In the genomic region with DNA sequence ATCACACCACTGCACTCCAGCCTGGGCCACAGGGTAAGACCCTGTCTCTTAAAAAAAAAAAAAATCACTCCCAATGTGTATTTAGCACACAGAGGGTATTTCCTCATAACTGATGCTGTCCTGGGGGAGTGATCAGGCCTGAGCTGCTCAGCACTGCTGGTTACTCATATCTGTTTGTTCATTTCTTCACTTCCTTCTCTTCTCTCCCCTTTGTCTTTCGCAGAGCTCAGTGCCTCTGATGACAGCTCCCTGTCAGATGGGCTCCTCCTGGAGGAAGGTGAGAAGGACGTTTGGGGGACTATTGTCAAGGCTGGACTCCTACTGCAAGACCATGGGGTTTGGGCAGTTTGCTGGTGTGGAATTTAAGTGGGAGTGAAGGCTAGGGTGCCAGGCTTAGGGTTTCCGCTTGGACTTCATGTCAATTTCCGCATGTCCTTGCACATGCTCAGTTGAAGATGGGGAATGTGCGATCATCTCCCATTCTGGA, we compare ENCODE assay signal across 10 cellular contexts. TPM values are rescaled to one million over a fixed set of nuclear protein-coding genes. Genes with fewer than 3 reads are reported as not detected.
DNase-seq lines count a peak whose midpoint lies in the region; ATAC-seq and TF ChIP-seq lines count a peak whose summit lies in the region.
"Had no signal": no experiment of that assay in that cellular context is flagged by ENCODE, and none has a peak within 500 bp of the region (broad histone marks: within the 10 kb centered on the region; RNA-seq: fewer than 3 reads in every experiment).

No MANE protein-coding gene starts in this region.

- H3K27ac ChIP-seq in transverse colon, result peak overlapping the region; percentile 80 to 87 (median 85)

- in situ Hi-C loops in transverse colon (cut with MboI; ENCODE audit: low pct_ligation_motif_present in 1 of 4, low pct_unique_long_range_greater_than_20kb in 1 of 4, low sequenced_read_pairs in 3 of 4), result no loop called here

- no peak overlapping the region for H3K4me3 ChIP-seq in transverse colon

- peaks cover 0 to 2% (median 0%) of the 10 kb centered on the region in 4 donors for H3K36me3 ChIP-seq in transverse colon

- no peaks in the 10 kb centered on the region for H3K9me3 ChIP-seq in transverse colon

- peak; percentile 41 for DNase-seq in NK-92 treated with Interleukin-12 subunit alpha and Interleukin-12 subunit beta, amount 100 ng/mL, for 24 hours (lab: John Stamatoyannopoulos, UW)
- DNase-seq in NK-92 (lab: John Stamatoyannopoulos, UW; ENCODE audit: unreplicated experiment), result no peak
- DNase-seq in SKM-1 treated with dmso at 0.1 percent for 144 hours (lab: John Stamatoyannopoulos, UW; ENCODE audit: unreplicated experiment), result peak; percentile 100
- no peak for DNase-seq in transverse colon
- DNase-seq in NCI-H526 (lab: John Stamatoyannopoulos, UW), result no peak
- DNase-seq in NCI-H2196 treated with DMSO at 0.1 percent for 48 hours (lab: John Stamatoyannopoulos, UW; ENCODE audit: unreplicated experiment), result no peak
- DNase-seq in D341Med (ENCODE audit: low spot score), result no peak
- DNase-seq: naive B cell, T1000 had no signal

- intact Hi-C loops in transverse colon (cut with DNase I; ENCODE audit: low total_unique reads), result no loop called here

- H3K27me3 ChIP-seq in transverse colon, result no peaks in the 10 kb centered on the region

- no peak for TF ChIP-seq POLR2A in transverse colon (IDR thresholded peaks at IDR 0.05)

- ATAC-seq in HG03064 (IDR thresholded peaks at IDR 0.05; ENCODE audit: low read depth, unreplicated experiment), result peak; percentile 51

- H3K4me1 ChIP-seq in transverse colon, result peaks cover 19 to 67% (median 54%) of the 10 kb centered on the region in 4 donors

- TF ChIP-seq EP300 in transverse colon (IDR thresholded peaks at IDR 0.05; ENCODE audit: low read depth), result no peak

- WGBS in transverse colon (ENCODE audit: low coverage in 1 of 2), 2 donors, result 42 to 58% methylated on average over 3 to 5 of the region's 5 CpGs

- no peak for TF ChIP-seq CTCF in transverse colon (IDR thresholded peaks at IDR 0.05)

RNA-seq across cellular contexts. Expression of gene INAVA, which starts 13.0 kb away (rescaled TPM):
- total RNA-seq in transverse colon, result 100 to 1,000 TPM; 139 to 609 (median 265) TPM

RNA-seq across cellular contexts. Expression of gene GPR25, which starts 34.9 kb away (rescaled TPM):
- total RNA-seq in transverse colon, result under 1 TPM in 1 of 4 donors, not detected in 3; 0.48 TPM

Comparison
In these comparisons a context has a peak if more than half of its experiments do, and no peak if none do; other contexts are left out.
1. DNase-seq: peak in NK-92 treated with Interleukin-12 subunit alpha and Interleukin-12 subunit beta, amount 100 ng/mL, for 24 hours (single experiment) and SKM-1 treated with dmso at 0.1 percent for 144 hours (single experiment); none in NK-92 (single experiment), transverse colon (single experiment), NCI-H526 (0 of 2), NCI-H2196 treated with DMSO at 0.1 percent for 48 hours (single experiment) and D341Med (single experiment).